Comparison of ENCODE assay signal across 1 cellular context in genomic region chr16:8660841-8661301, GRCh38.
TF ChIP-seq lines count a peak whose summit lies in the region.

No MANE protein-coding gene starts in this region.

TF ChIP-seq in HepG2, 621 proteins besides CTCF, POLR2A, EP300 and RAD21 (continued from another document and continues in another):
- TF ChIP-seq ZHX2 (IDR thresholded peaks at IDR 0.05; ENCODE audit: low read depth) (no peak), ZHX2 (CRISPR knock-in tag; IDR thresholded peaks at IDR 0.05; ENCODE audit: borderline replicate concordance) (no peak), LBX2 (CRISPR knock-in tag; IDR thresholded peaks at IDR 0.05; ENCODE audit: borderline replicate concordance) (no peak), HBP1 (CRISPR knock-in tag; IDR thresholded peaks at IDR 0.05; ENCODE audit: low read depth) (0 out of 2 replicates have a peak, but pooled peaks have one; percentile 23), ZNF225 (CRISPR knock-in tag; IDR thresholded peaks at IDR 0.05) (peak; percentile 79; the same call in 1 of the 2 replicates), ZBTB7B (CRISPR knock-in tag; IDR thresholded peaks at IDR 0.05) (no peak), ZBTB1 (CRISPR knock-in tag; IDR thresholded peaks at IDR 0.05; ENCODE audit: borderline replicate concordance) (no peak), NCOR1 (IDR thresholded peaks at IDR 0.05; ENCODE audit: borderline replicate concordance, low read length) (no peak), ZNF367 (CRISPR knock-in tag; IDR thresholded peaks at IDR 0.05; ENCODE audit: borderline replicate concordance) (no peak), DNMT1 (CRISPR knock-in tag; IDR thresholded peaks at IDR 0.05) (no peak; the same call in 1 of the 2 replicates), ZNF672 (CRISPR knock-in tag; IDR thresholded peaks at IDR 0.05) (no peak), TBL1XR1 (IDR thresholded peaks at IDR 0.05; ENCODE audit: borderline replicate concordance, low read length, partially characterized antibody) (peak; percentile 17), ZNF710 (CRISPR knock-in tag; IDR thresholded peaks at IDR 0.05; ENCODE audit: borderline replicate concordance) (no peak), STAG1 (CRISPR knock-in tag; IDR thresholded peaks at IDR 0.05) (peak; percentile 99), ZNF781 (CRISPR knock-in tag; IDR thresholded peaks at IDR 0.05; ENCODE audit: borderline replicate concordance, not compliant biosample characterization) (peak; percentile 52), BRCA1 (CRISPR knock-in tag; IDR thresholded peaks at IDR 0.05) (no peak), TAF15 (IDR thresholded peaks at IDR 0.05; ENCODE audit: low read depth, low read length, poor library complexity, severe bottlenecking) (no peak), ZNF451 (CRISPR knock-in tag; IDR thresholded peaks at IDR 0.05) (no peak), ZIK1 (CRISPR knock-in tag; IDR thresholded peaks at IDR 0.05; ENCODE audit: borderline replicate concordance, low read depth) (no peak), NR0B2 (CRISPR knock-in tag; IDR thresholded peaks at IDR 0.05) (no peak), HDAC2 (CRISPR knock-in tag; IDR thresholded peaks at IDR 0.05) (no peak), ARID5B (CRISPR knock-in tag; IDR thresholded peaks at IDR 0.05) (peak; percentile 29; the same call in 1 of the 2 replicates), CENPT (CRISPR knock-in tag; IDR thresholded peaks at IDR 0.05; ENCODE audit: low read depth) (no peak), RARG (CRISPR knock-in tag; IDR thresholded peaks at IDR 0.05; ENCODE audit: low read depth) (no peak), GTF2F1 (IDR thresholded peaks at IDR 0.05; ENCODE audit: low read length) (no peak), NPAS2 (CRISPR knock-in tag; IDR thresholded peaks at IDR 0.05; ENCODE audit: borderline replicate concordance) (no peak), MAFK (conservative IDR thresholded peaks at IDR 0.05 in 1 of 2, IDR thresholded peaks at IDR 0.05 in 1 of 2; ENCODE audit: low read length in 2 of 2) (no peak), PAX8 (CRISPR knock-in tag; IDR thresholded peaks at IDR 0.05; ENCODE audit: borderline replicate concordance) (no peak), PCBP1 (IDR thresholded peaks at IDR 0.05; ENCODE audit: borderline replicate concordance, low read depth, low read length) (peak; percentile 91), FOSL1 (CRISPR knock-in tag; IDR thresholded peaks at IDR 0.05; ENCODE audit: borderline replicate concordance) (no peak), JUND (CRISPR knock-in tag; IDR thresholded peaks at IDR 0.05) (no peak), FOXA3 (CRISPR knock-in tag; IDR thresholded peaks at IDR 0.05) (peak; percentile 19; the same call in 1 of the 2 replicates), FOXJ3 (CRISPR knock-in tag; IDR thresholded peaks at IDR 0.05; ENCODE audit: borderline replicate concordance) (no peak), HNRNPK (IDR thresholded peaks at IDR 0.05; ENCODE audit: low read depth, low read length, poor library complexity, severe bottlenecking) (peak; percentile 71), NR2F2 (IDR thresholded peaks at IDR 0.05; ENCODE audit: borderline replicate concordance, low read depth) (no peak), RNF2 (conservative IDR thresholded peaks at IDR 0.05; ENCODE audit: low read depth) (0 out of 2 replicates have a peak, but pooled peaks have one; percentile 45), HOXA3 (CRISPR knock-in tag; IDR thresholded peaks at IDR 0.05) (peak; percentile 24; the same call in 1 of the 2 replicates), ZNF546 (CRISPR knock-in tag; conservative IDR thresholded peaks at IDR 0.05) (no peak), SIX4 (CRISPR knock-in tag; IDR thresholded peaks at IDR 0.05) (no peak)
